ENCODE assay signal across 1 cellular context in the genomic region with DNA sequence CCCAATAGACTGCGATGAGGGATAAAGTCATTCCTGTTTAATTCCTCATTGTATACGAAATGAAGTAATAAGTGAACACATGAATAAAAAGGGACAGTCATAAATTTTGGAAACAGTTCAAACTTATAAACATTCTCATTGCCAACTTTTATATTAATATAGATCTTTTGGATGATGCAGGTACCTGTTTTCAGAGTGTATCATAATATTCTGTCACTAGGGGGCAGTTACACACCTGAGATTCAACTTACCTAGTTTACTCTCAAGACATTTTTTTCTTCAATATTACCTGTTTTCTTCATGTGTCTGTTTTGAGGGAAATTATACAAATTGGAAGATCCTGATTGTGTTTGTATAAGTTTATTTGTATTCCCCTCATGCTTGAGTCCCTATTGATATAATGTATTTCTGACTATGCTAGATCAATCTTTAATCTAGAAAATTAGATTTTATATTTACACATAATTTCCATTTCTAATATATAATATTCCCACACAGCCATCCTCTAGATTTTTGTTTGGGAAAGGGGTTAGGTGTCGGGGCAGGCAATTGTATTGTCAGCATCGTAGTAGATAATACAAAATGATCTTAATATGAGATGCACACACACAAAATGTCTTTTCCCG.
TF ChIP-seq lines count a peak whose summit lies in the region.

No MANE protein-coding gene starts in this region.

TF ChIP-seq in GM23338, 12 proteins besides CTCF, POLR2A, EP300 and RAD21 (continued from another document):
- TF ChIP-seq EZH2 (IDR thresholded peaks at IDR 0.05; ENCODE audit: low read depth, unreplicated experiment), result no peak
- TF ChIP-seq EZH2phosphoT487 (IDR thresholded peaks at IDR 0.05; ENCODE audit: unreplicated experiment), result no peak
- no peak for TF ChIP-seq ZNF114 (CRISPR knock-in tag; IDR thresholded peaks at IDR 0.05)
- TF ChIP-seq POLR2AphosphoS5 (IDR thresholded peaks at IDR 0.05; ENCODE audit: low read depth), result no peak
TF ChIP-seq in GM23338: peak in this region for 0.
